In genomic region chr5:100551183-100551582, GRCh38 we compare ENCODE assay signal across 27 cellular contexts. TPM values are rescaled to one million over a fixed set of nuclear protein-coding genes. Genes with fewer than 3 reads are reported as not detected.
DNase-seq lines count a peak whose midpoint lies in the region; ATAC-seq and TF ChIP-seq lines count a peak whose summit lies in the region.
"Had no signal": no experiment of that assay in that cellular context is flagged by ENCODE, and none has a peak within 500 bp of the region (broad histone marks: within the 10 kb centered on the region; RNA-seq: fewer than 3 reads in every experiment).

No MANE protein-coding gene starts in this region.

- H3K4me3 Mint-ChIP-seq in effector memory CD8-positive, alpha-beta T cell, result no peak overlapping the region
- no peak overlapping the region for H3K4me3 Mint-ChIP-seq in stimulated activated effector memory CD8-positive, alpha-beta T cell treated with anti-CD3 and anti-CD28 coated beads, Interleukin-12 subunit alpha, Interleukin-12 subunit beta, amount 100 ng/mL, for 72 hours
- H3K4me3 Mint-ChIP-seq: activated B cell treated with CpG ODN at 0.5 μM for 24 hours; activated naive CD4-positive, alpha-beta T cell treated with anti-CD3 and anti-CD28 coated beads, Interleukin-2, amount 10 ng/mL, durations not matched to agents 7 days and 5 days; brain; neural progenitor cell had no signal

- intact Hi-C loops in dorsolateral prefrontal cortex (cut with DNase I), result no loop called here
- intact Hi-C loops in posterior vena cava (cut with DNase I), result no loop called here

- H3K27ac Mint-ChIP-seq in effector memory CD8-positive, alpha-beta T cell, result peak overlapping the region; percentile 33 to 60
- H3K27ac Mint-ChIP-seq in stimulated activated effector memory CD8-positive, alpha-beta T cell treated with anti-CD3 and anti-CD28 coated beads, Interleukin-12 subunit alpha, Interleukin-12 subunit beta, amount 100 ng/mL, for 72 hours, result peak overlapping the region; percentile 59
- H3K27ac Mint-ChIP-seq: activated B cell treated with CpG ODN at 0.5 μM for 24 hours; activated naive CD4-positive, alpha-beta T cell treated with anti-CD3 and anti-CD28 coated beads, Interleukin-2, amount 10 ng/mL, durations not matched to agents 7 days and 5 days; neural progenitor cell had no signal

- H3K4me3 ChIP-seq in dorsolateral prefrontal cortex, result no peak overlapping the region
- H3K4me3 ChIP-seq: lung, neural progenitor cell, right lobe of liver had no signal

- ATAC-seq in GM21526 (IDR thresholded peaks at IDR 0.05; ENCODE audit: low FRiP score, unreplicated experiment) (peak; percentile 4), HG02981 (IDR thresholded peaks at IDR 0.05; ENCODE audit: unreplicated experiment) (peak; percentile 1)
- ATAC-seq in effector memory CD8-positive, alpha-beta T cell (replicated peaks), result no peak
- ATAC-seq in stimulated activated effector memory CD8-positive, alpha-beta T cell treated with anti-CD3 and anti-CD28 coated beads, Interleukin-12 subunit alpha, Interleukin-12 subunit beta, amount 100 ng/mL, for 72 hours, result no peak
- ATAC-seq: HCT116, Panc1 had no signal

- H3K27me3 Mint-ChIP-seq in effector memory CD8-positive, alpha-beta T cell, result no peaks in the 10 kb centered on the region
- H3K27me3 Mint-ChIP-seq: activated B cell treated with CpG ODN at 0.5 μM for 24 hours; activated naive CD4-positive, alpha-beta T cell treated with anti-CD3 and anti-CD28 coated beads, Interleukin-2, amount 10 ng/mL, durations not matched to agents 7 days and 5 days; brain had no signal

- TF ChIP-seq CTCF in dorsolateral prefrontal cortex (IDR thresholded peaks at IDR 0.05 in 54 of 56, conservative IDR thresholded peaks at IDR 0.05 in 2 of 56; ENCODE audit: low read depth in 1 of 56, partially characterized antibody in 56 of 56), result no peak

- H3K36me3 Mint-ChIP-seq in effector memory CD8-positive, alpha-beta T cell (ENCODE audit: insufficient read depth), result no peaks in the 10 kb centered on the region
- no peaks in the 10 kb centered on the region for H3K36me3 Mint-ChIP-seq in stimulated activated effector memory CD8-positive, alpha-beta T cell treated with anti-CD3 and anti-CD28 coated beads, Interleukin-12 subunit alpha, Interleukin-12 subunit beta, amount 100 ng/mL, for 72 hours
- H3K36me3 Mint-ChIP-seq: neural progenitor cell had no signal

- peaks cover 17 to 19% of the 10 kb centered on the region in 2 donors for H3K4me1 Mint-ChIP-seq in effector memory CD8-positive, alpha-beta T cell (ENCODE audit: low read depth in 2 of 2)
- H3K4me1 Mint-ChIP-seq in stimulated activated effector memory CD8-positive, alpha-beta T cell treated with anti-CD3 and anti-CD28 coated beads, Interleukin-12 subunit alpha, Interleukin-12 subunit beta, amount 100 ng/mL, for 72 hours, result peaks cover 24% of the 10 kb centered on the region
- H3K4me1 Mint-ChIP-seq: activated naive CD4-positive, alpha-beta T cell treated with anti-CD3 and anti-CD28 coated beads, Interleukin-2, amount 10 ng/mL, durations not matched to agents 7 days and 5 days; neural progenitor cell had no signal

- H3K9me3 Mint-ChIP-seq in effector memory CD8-positive, alpha-beta T cell, result no peaks in the 10 kb centered on the region
- no peaks in the 10 kb centered on the region for H3K9me3 Mint-ChIP-seq in stimulated activated effector memory CD8-positive, alpha-beta T cell treated with anti-CD3 and anti-CD28 coated beads, Interleukin-12 subunit alpha, Interleukin-12 subunit beta, amount 100 ng/mL, for 72 hours
- H3K9me3 Mint-ChIP-seq: activated B cell treated with CpG ODN at 0.5 μM for 24 hours; activated T-cell treated with anti-CD3 and anti-CD28 coated beads, Interleukin-2, amount 50 U/mL, for 72 hours had no signal

- H3K27me3 ChIP-seq in dorsolateral prefrontal cortex, result no peaks in the 10 kb centered on the region
- H3K27me3 ChIP-seq: neural progenitor cell, right lobe of liver had no signal

- DNase-seq in effector memory CD8-positive, alpha-beta T cell, result no peak
- DNase-seq in stimulated activated effector memory CD8-positive, alpha-beta T cell treated with anti-CD3 and anti-CD28 coated beads, Interleukin-12 subunit alpha, Interleukin-12 subunit beta, amount 100 ng/mL, for 72 hours (ENCODE audit: low spot score in 2 of 2), result no peak
- DNase-seq in dorsolateral prefrontal cortex (no peak), A172 (ENCODE audit: low spot score) (no peak), posterior vena cava (ENCODE audit: low spot score) (no peak)
- DNase-seq: activated B cell treated with CpG ODN at 0.5 μM for 24 hours; activated CD4-positive, alpha-beta T cell treated with anti-CD3 and anti-CD28 coated beads, Interleukin-2, amount 50 U/mL, for 4 hours; activated naive CD4-positive, alpha-beta T cell treated with anti-CD3 and anti-CD28 coated beads, Interleukin-2, amount 10 ng/mL, durations not matched to agents 7 days and 5 days; activated T-cell treated with anti-CD3 and anti-CD28 coated beads, Interleukin-2, amount 50 U/mL, for 72 hours; DND-41; NCI-H1048; NCI-H187 treated with DMSO at 0.1 percent for 48 hours; NCI-H526; posterior cingulate gyrus; right lobe of liver; SHP77; stimulated activated naive CD4-positive, alpha-beta T cell treated with Interleukin-2 at 50 U/mL for 16 hours; SW 1271; T1000 had no signal

- no peak overlapping the region for H3K27ac ChIP-seq in dorsolateral prefrontal cortex
- H3K27ac ChIP-seq: C4-2B, neural progenitor cell, right lobe of liver had no signal

RNA-seq across cellular contexts. Expression of gene FAM174A, which starts 16.0 kb away (rescaled TPM):
- 10 to 100 TPM in 119 of 120 experiments, 1 to 10 TPM in 1; 9.0 to 38.4 (median 24.8) TPM for total RNA-seq in dorsolateral prefrontal cortex
- total RNA-seq in A172 (2014; rRNA removed; shearing (Covaris generic)), result 28.8 and 40.8 TPM in 2 replicates
- 10 to 100 TPM; 14.5 to 21.7 TPM for total RNA-seq in posterior vena cava

Comparison
In these comparisons a context has a peak if more than half of its experiments do, and no peak if none do; other contexts are left out.
1. ATAC-seq: peak in GM21526 (single experiment) and HG02981 (single experiment); none in effector memory CD8-positive, alpha-beta T cell (single experiment) and stimulated activated effector memory CD8-positive, alpha-beta T cell treated with anti-CD3 and anti-CD28 coated beads, Interleukin-12 subunit alpha, Interleukin-12 subunit beta, amount 100 ng/mL, for 72 hours (single experiment).